1 cellular context compared by ENCODE assay signal in genomic region chr15:73630796-73631471, GRCh38.
TF ChIP-seq lines count a peak whose summit lies in the region.

No MANE protein-coding gene starts in this region.

TF ChIP-seq in HepG2, 621 proteins besides CTCF, POLR2A, EP300 and RAD21 (continued from another document):
- TF ChIP-seq, protein P1, sequence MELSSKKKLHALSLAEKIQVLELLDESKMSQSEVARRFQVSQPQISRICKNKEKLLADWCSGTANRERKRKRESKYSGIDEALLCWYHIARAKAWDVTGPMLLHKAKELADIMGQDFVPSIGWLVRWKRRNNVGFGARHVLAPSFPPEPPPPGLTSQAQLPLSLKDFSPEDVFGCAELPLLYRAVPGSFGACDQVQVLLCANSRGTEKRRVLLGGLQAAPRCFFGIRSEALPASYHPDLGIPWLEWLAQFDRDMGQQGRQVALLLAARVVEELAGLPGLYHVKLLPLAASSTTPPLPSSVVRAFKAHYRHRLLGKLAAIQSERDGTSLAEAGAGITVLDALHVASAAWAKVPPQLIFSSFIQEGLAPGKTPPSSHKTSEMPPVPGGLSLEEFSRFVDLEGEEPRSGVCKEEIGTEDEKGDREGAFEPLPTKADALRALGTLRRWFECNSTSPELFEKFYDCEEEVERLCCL (CRISPR knock-in tag; IDR thresholded peaks at IDR 0.05; ENCODE audit: borderline replicate concordance): no peak
- TF ChIP-seq, protein P2, sequence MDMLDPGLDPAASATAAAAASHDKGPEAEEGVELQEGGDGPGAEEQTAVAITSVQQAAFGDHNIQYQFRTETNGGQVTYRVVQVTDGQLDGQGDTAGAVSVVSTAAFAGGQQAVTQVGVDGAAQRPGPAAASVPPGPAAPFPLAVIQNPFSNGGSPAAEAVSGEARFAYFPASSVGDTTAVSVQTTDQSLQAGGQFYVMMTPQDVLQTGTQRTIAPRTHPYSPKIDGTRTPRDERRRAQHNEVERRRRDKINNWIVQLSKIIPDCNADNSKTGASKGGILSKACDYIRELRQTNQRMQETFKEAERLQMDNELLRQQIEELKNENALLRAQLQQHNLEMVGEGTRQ (IDR thresholded peaks at IDR 0.05; ENCODE audit: low read depth, low read length): no peak
- TF ChIP-seq, protein P2 (CRISPR knock-in tag; IDR thresholded peaks at IDR 0.05; ENCODE audit: borderline replicate concordance): peak; percentile 19; the same call in 1 of the 2 replicates
- TF ChIP-seq FOXA1 (IDR thresholded peaks at IDR 0.05): no peak
- TF ChIP-seq FOXA1 (CRISPR knock-in tag; IDR thresholded peaks at IDR 0.05): peak; percentile 39; the same call in 1 of the 2 replicates
- TF ChIP-seq TCF7 (IDR thresholded peaks at IDR 0.05; ENCODE audit: low read depth): no peak
- TF ChIP-seq FOXA3 (CRISPR knock-in tag; IDR thresholded peaks at IDR 0.05): 0 out of 2 replicates have a peak, but pooled peaks have one; percentile 26
